8 cellular contexts compared by ENCODE assay signal in the genomic region with DNA sequence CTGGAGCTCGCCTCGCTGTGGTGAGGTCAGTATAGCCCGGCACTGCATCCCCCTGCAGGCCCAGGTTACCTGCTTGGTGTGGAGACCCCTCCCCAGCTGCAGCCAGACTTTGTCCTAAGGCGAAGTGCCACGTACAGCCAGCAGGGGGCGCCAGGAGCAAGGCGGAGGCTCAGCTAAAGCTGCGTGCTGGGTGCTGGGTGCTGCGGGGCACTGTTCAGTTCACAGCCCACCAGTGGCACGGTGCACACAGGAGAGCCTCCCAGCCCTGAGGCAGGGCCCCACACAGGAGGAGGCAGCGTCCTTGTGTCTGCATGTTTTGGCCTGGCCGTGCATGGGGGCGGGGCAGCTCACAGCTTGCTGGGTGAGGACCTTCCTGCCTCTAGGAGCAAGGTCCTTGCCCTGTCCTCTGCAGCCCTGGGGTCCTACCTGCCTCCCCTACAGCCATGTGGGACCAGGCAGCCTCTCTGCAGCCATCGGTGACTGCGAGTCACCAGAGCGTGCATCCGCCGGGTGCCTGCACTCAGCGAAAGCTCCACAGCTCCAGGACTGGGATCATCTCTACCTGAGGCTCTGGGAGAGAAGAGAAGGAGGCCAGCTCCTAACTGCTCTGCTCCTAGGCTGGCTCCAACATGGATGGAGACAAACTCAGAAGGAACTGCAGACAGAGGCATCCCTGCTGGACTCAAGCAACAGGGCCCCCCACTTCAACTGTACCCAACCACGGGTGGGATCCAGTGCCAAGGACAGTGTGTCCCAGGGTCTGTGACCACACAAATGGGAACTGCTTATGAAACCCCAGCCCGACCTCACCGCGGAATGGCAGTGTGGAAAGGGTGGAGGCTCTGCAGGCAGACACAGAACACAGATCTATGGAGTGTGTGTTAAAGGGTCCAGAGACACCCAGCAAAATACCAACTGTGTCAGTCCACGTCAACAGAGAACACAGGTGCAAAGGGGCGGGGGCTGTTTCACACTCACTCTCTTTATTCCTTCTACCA. TPM values are rescaled to one million over a fixed set of nuclear protein-coding genes. Genes with fewer than 3 reads are reported as not detected.
DNase-seq lines count a peak whose midpoint lies in the region; TF ChIP-seq lines count a peak whose summit lies in the region.

No MANE protein-coding gene starts in this region.

- H3K27ac Mint-ChIP-seq in neural progenitor cell = no peak overlapping the region

- H2AFZ ChIP-seq in neural progenitor cell (replicated peaks) = no peak overlapping the region

- H3K4me3 Mint-ChIP-seq in neural progenitor cell = no peak overlapping the region

- H3K9me3 ChIP-seq in neural progenitor cell (ENCODE audit: low read depth) (no peaks in the 10 kb centered on the region), tibial nerve (no peaks in the 10 kb centered on the region)

- no peaks in the 10 kb centered on the region for H3K79me2 ChIP-seq in neural progenitor cell (ENCODE audit: low read depth)

- H3K4me2 ChIP-seq in neural progenitor cell = no peak overlapping the region

- H3K9ac ChIP-seq in neural progenitor cell = no peak overlapping the region

- peaks cover 3% of the 10 kb centered on the region for H3K27me3 Mint-ChIP-seq in neural progenitor cell (ENCODE audit: insufficient read depth, low read depth)

- TF ChIP-seq CTCF in neural progenitor cell (IDR thresholded peaks at IDR 0.05) = peak; percentile 98
- peak; percentile 85 to 96 (median 93) for TF ChIP-seq CTCF in tibial nerve (IDR thresholded peaks at IDR 0.05)

- no peaks in the 10 kb centered on the region for H3K36me3 ChIP-seq in neural progenitor cell
- peaks cover 0 to 12% (median 0%) of the 10 kb centered on the region in 3 donors for H3K36me3 ChIP-seq in tibial nerve

- peaks cover 34% of the 10 kb centered on the region for H3K4me1 Mint-ChIP-seq in neural progenitor cell

- H3K9me3 Mint-ChIP-seq in neural progenitor cell = no peaks in the 10 kb centered on the region

- no peak overlapping the region for H3K27ac ChIP-seq in neural progenitor cell
- H3K27ac ChIP-seq in tibial nerve = peak overlapping the region in 2 of 4 donors; percentile 78 to 90

- H3K36me3 Mint-ChIP-seq in neural progenitor cell = peaks cover 3% of the 10 kb centered on the region

- H3K4me3 ChIP-seq in neural progenitor cell (no peak overlapping the region), tibial nerve (no peak overlapping the region)

- H4K20me1 ChIP-seq in neural progenitor cell (ENCODE audit: low read depth) = no peaks in the 10 kb centered on the region

- WGBS in tibial nerve, 2 donors = 57 to 80% methylated on average over 15 to 24 of the region's 25 CpGs

- H3F3A ChIP-seq in neural progenitor cell (ENCODE audit: low read depth) = peaks cover 19% of the 10 kb centered on the region

- peak in 1 of 2 donors; percentile 13 for TF ChIP-seq EP300 in tibial nerve (IDR thresholded peaks at IDR 0.05)

- peak; percentile 50 for DNase-seq in NK-92 treated with Interleukin-12 subunit alpha and Interleukin-12 subunit beta, amount 100 ng/mL, for 24 hours (lab: John Stamatoyannopoulos, UW)
- DNase-seq in NK-92 (lab: John Stamatoyannopoulos, UW; ENCODE audit: unreplicated experiment) = no peak
- peak; percentile 8 for DNase-seq in NOMO-1 treated with DMSO at 0.1 percent for 48 hours (lab: John Stamatoyannopoulos, UW; ENCODE audit: unreplicated experiment)
- DNase-seq in activated T-cell treated with anti-CD3 and anti-CD28 coated beads for 4 hours = peak; percentile 58
- DNase-seq in erythroblast (lab: John Stamatoyannopoulos, UW) = peak; percentile 74 to 84
- peak; percentile 80 for DNase-seq in neural progenitor cell (ENCODE audit: low spot score)
- DNase-seq in tibial nerve (ENCODE audit: low spot score in 2 of 2) = peak in 1 of 2 donors; percentile 41
- no peak for DNase-seq in mesenteric fat pad (ENCODE audit: low spot score)

- no peak for TF ChIP-seq POLR2A in erythroblast (IDR thresholded peaks at IDR 0.05; ENCODE audit: low read length)
- TF ChIP-seq POLR2A in tibial nerve (IDR thresholded peaks at IDR 0.05) = no peak

- H3K27me3 ChIP-seq in neural progenitor cell (no peaks in the 10 kb centered on the region), tibial nerve (no peaks in the 10 kb centered on the region)

- H3K4me1 ChIP-seq in neural progenitor cell (peaks cover 29% of the 10 kb centered on the region), tibial nerve (peaks cover 0 to 91% (median 45%) of the 10 kb centered on the region in 4 donors)

RNA-seq across cellular contexts. Expression of a gene that starts 19.0 kb away (rescaled TPM):
- total RNA-seq in neural progenitor cell (ENCODE audit: low replicate concordance) = 2.8 and 8.8 TPM in 2 replicates
- total RNA-seq in tibial nerve = 1 to 10 TPM; 5.5 to 6.6 (median 6.0) TPM
- total RNA-seq in mesenteric fat pad = 9.4 TPM

Comparison
In these comparisons a context has a peak if more than half of its experiments do, and no peak if none do; other contexts are left out.
1. DNase-seq: peak in NK-92 treated with Interleukin-12 subunit alpha and Interleukin-12 subunit beta, amount 100 ng/mL, for 24 hours (single experiment), NOMO-1 treated with DMSO at 0.1 percent for 48 hours (single experiment), activated T-cell treated with anti-CD3 and anti-CD28 coated beads for 4 hours (single experiment), erythroblast (2 of 2) and neural progenitor cell (single experiment); none in NK-92 (single experiment) and mesenteric fat pad (single experiment).